22 cellular contexts compared by ENCODE assay signal in genomic region chr11:19747634-19748280, GRCh38. TPM values are rescaled to one million over a fixed set of nuclear protein-coding genes. Genes with fewer than 3 reads are reported as not detected.
DNase-seq lines count a peak whose midpoint lies in the region; TF ChIP-seq lines count a peak whose summit lies in the region.
"Had no signal": no experiment of that assay in that cellular context is flagged by ENCODE, and none has a peak within 500 bp of the region (broad histone marks: within the 10 kb centered on the region; RNA-seq: fewer than 3 reads in every experiment).

No MANE protein-coding gene starts in this region.

- H3K56ac ChIP-seq in H9 (ENCODE audit: insufficient read length, low read depth, low read length): no peak overlapping the region

- H2AFZ ChIP-seq in H9 (ENCODE audit: low read length): no peak overlapping the region
- H2AFZ ChIP-seq: GM23338 had no signal

- H3K23ac ChIP-seq in H9 (ENCODE audit: insufficient read length, low read depth, low read length): no peak overlapping the region

- H3K23me2 ChIP-seq in H9 (ENCODE audit: insufficient read length, low read depth, low read length, poor library complexity, severe bottlenecking): no peaks in the 10 kb centered on the region

- no peak overlapping the region for H2BK20ac ChIP-seq in H9 (ENCODE audit: low read depth, low read length, poor library complexity, severe bottlenecking)

- no peak overlapping the region for H2BK15ac ChIP-seq in H9 (ENCODE audit: low read depth, low read length)

- H3K18ac ChIP-seq in H9 (ENCODE audit: insufficient read length, low read depth, low read length): no peak overlapping the region

- no peak overlapping the region for H4K5ac ChIP-seq in H9 (ENCODE audit: insufficient read length, low read depth, low read length)

- H3K27ac ChIP-seq in H9 (ENCODE audit: insufficient read length, low read depth, low read length) (no peak overlapping the region), RWPE1 (no peak overlapping the region)
- H3K27ac ChIP-seq: A549; BLaER1 treated with 17β-estradiol and CSF1 and Interleukin-3, amounts not matched to agents 10 nM and 100 nM had no signal

- H3K9me3 ChIP-seq in H9 (ENCODE audit: control insufficient read depth, low read depth, low read length): no peaks in the 10 kb centered on the region
- H3K9me3 ChIP-seq: A549; BE2C; BLaER1 treated with 17β-estradiol and CSF1 and Interleukin-3, amounts not matched to agents 10 nM and 100 nM had no signal

- CTCF ChIA-PET in RWPE1 (lab: Yijun Ruan, JAX): no interaction called here

- no peak overlapping the region for H2BK12ac ChIP-seq in H9 (ENCODE audit: insufficient read length, low read depth, low read length)

- H4K91ac ChIP-seq in H9 (ENCODE audit: insufficient read length, low read depth, low read length): no peak overlapping the region

- H3K9ac ChIP-seq in H9 (ENCODE audit: extremely low read depth, insufficient read length, low read length): no peak overlapping the region
- H3K9ac ChIP-seq: BLaER1 treated with 17β-estradiol and CSF1 and Interleukin-3, amounts not matched to agents 10 nM and 100 nM had no signal

- H3K27ac Mint-ChIP-seq in H9: 0 out of 7 replicates have a peak overlapping the region, but pooled peaks of 1 of the 3 experiments have one; percentile 9
- peak overlapping the region in 3 of 5 experiments; percentile 31 to 52 (median 35) for H3K27ac Mint-ChIP-seq in brain
- H3K27ac Mint-ChIP-seq: CD14-positive monocyte; CD4-positive, alpha-beta T cell; CD8-positive, alpha-beta memory T cell; GM23338 had no signal

- no peak overlapping the region for H3K4me3 Mint-ChIP-seq in H9
- no peak overlapping the region for H3K4me3 Mint-ChIP-seq in brain
- H3K4me3 Mint-ChIP-seq: CD14-positive monocyte; CD4-positive, alpha-beta T cell; CD8-positive, alpha-beta memory T cell; GM23338 had no signal

- H3K9me3 Mint-ChIP-seq in H9 (peaks cover 7 to 11% of the 10 kb centered on the region in 2 experiments; a peak in 2 of 5 replicates), brain (peaks cover 0 to 6% (median 0%) of the 10 kb centered on the region in 5 experiments)
- H3K9me3 Mint-ChIP-seq: CD4-positive, alpha-beta T cell; CD8-positive, alpha-beta memory T cell had no signal

- no peak overlapping the region for H3T11ph ChIP-seq in H9 (ENCODE audit: low read length)

- H3K27me3 ChIP-seq in H9 (ENCODE audit: insufficient read depth, low read length): no peaks in the 10 kb centered on the region
- H3K27me3 ChIP-seq: BE2C; BLaER1 treated with 17β-estradiol and CSF1 and Interleukin-3, amounts not matched to agents 10 nM and 100 nM had no signal

- H2BK5ac ChIP-seq in H9 (ENCODE audit: insufficient read length, low read length): no peak overlapping the region

- H3K27me3 Mint-ChIP-seq in H9 (ENCODE audit: low read depth) (no peaks in the 10 kb centered on the region; the same call in 1 of the 2 replicates), brain (peaks cover 32% of the 10 kb centered on the region)

- DNase-seq in H9 (no peak), myocyte (ENCODE audit: low read depth) (peak; percentile 73), COLO829 (ENCODE audit: low spot score) (no peak), RWPE1 (ENCODE audit: low spot score) (no peak)
- no peak for DNase-seq in stimulated activated CD4-positive, alpha-beta T cell treated with anti-CD3 and anti-CD28 coated beads, Interleukin-12 subunit alpha, Interleukin-12 subunit beta, amount 100 ng/mL, for 4 hours
- DNase-seq: 8988T; ACHN; AML-193; BE2C; Calu3; CD4-positive, alpha-beta T cell; CD8-positive, alpha-beta memory T cell; COR-L47; DMS53; DMS79 treated with DMSO at 0.1 percent for 48 hours; GF-D8; HCEC 1CT had no signal

- no peak overlapping the region for H3K4me2 ChIP-seq in H9 (ENCODE audit: insufficient read depth, insufficient read length, low read length)
- H3K4me2 ChIP-seq: A549; BLaER1 treated with 17β-estradiol and CSF1 and Interleukin-3, amounts not matched to agents 10 nM and 100 nM; GM23338 had no signal

- H3K4ac ChIP-seq in H9 (ENCODE audit: low read depth, low read length): no peak overlapping the region

- POLR2A ChIA-PET in RWPE1 (lab: Yijun Ruan, JAX; ENCODE audit: low non-redundant PET): no interaction called here

- no peak overlapping the region for H2BK120ac ChIP-seq in H9 (ENCODE audit: low read depth, low read length, poor library complexity, severe bottlenecking)

- H4K8ac ChIP-seq in H9 (replicated peaks; ENCODE audit: insufficient read length, low read depth, low read length): no peak overlapping the region

- H3K79me2 ChIP-seq in H9 (ENCODE audit: insufficient read depth, low read length): no peaks in the 10 kb centered on the region

- no peak overlapping the region for H2AK5ac ChIP-seq in H9 (ENCODE audit: insufficient read length, low read length)

- H4K20me1 ChIP-seq in H9 (ENCODE audit: control insufficient read depth, insufficient read depth, insufficient read length): no peaks in the 10 kb centered on the region
- H4K20me1 ChIP-seq: BLaER1 treated with 17β-estradiol and CSF1 and Interleukin-3, amounts not matched to agents 10 nM and 100 nM had no signal

- H3K14ac ChIP-seq in H9 (ENCODE audit: insufficient read depth, low read length): 0 out of 2 replicates have a peak overlapping the region, but pooled peaks have one; percentile 42

- no peak for TF ChIP-seq CTCF in H9 (conservative IDR thresholded peaks at IDR 0.05)
- no peak for TF ChIP-seq CTCF in brain (conservative IDR thresholded peaks at IDR 0.05)
- TF ChIP-seq CTCF in RWPE1 (conservative IDR thresholded peaks at IDR 0.05; ENCODE audit: low read depth): no peak

- peaks cover 13 to 19% of the 10 kb centered on the region in 2 experiments for H3K4me1 Mint-ChIP-seq in H9
- H3K4me1 Mint-ChIP-seq in brain: peaks cover 17% of the 10 kb centered on the region
- H3K4me1 Mint-ChIP-seq: CD14-positive monocyte; CD8-positive, alpha-beta memory T cell had no signal

- peaks cover 6% of the 10 kb centered on the region; the same call in 1 of the 2 replicates for H3K4me1 ChIP-seq in H9 (ENCODE audit: insufficient read depth, low read length)
- H3K4me1 ChIP-seq: A549; BE2C; BLaER1 treated with 17β-estradiol and CSF1 and Interleukin-3, amounts not matched to agents 10 nM and 100 nM had no signal

- H3K36me3 Mint-ChIP-seq in H9 (ENCODE audit: insufficient read depth in 1 of 3, low read depth in 3 of 3) (peaks cover 0 to 3% (median 0%) of the 10 kb centered on the region in 3 experiments; a peak in 1 of 7 replicates), brain (peaks cover 13% of the 10 kb centered on the region)
- H3K36me3 Mint-ChIP-seq: CD14-positive monocyte; CD8-positive, alpha-beta memory T cell had no signal

- no peaks in the 10 kb centered on the region for H3K79me1 ChIP-seq in H9 (ENCODE audit: insufficient read depth, low read depth, low read length, poor library complexity, severe bottlenecking)

- no CpG with 5 or more reads among the region's 3 CpGs for WGBS in H9 (ENCODE audit: extremely low coverage, insufficient read length, low lambda C conversion rate)

RNA-seq across cellular contexts. Expression of gene NAV2, which starts 35.1 kb away (rescaled TPM):
- total RNA-seq in H9 (2021): 41.0 and 46.3 TPM in 2 replicates
- polyA plus RNA-seq in brain (ENCODE audit: insufficient read depth, low read depth, low replicate concordance): 5.8 TPM
- 9.1 and 16.3 TPM in 2 replicates for total RNA-seq in myocyte
- polyA plus RNA-seq in myocyte (2012): 6.5 TPM
- polyA plus RNA-seq: CD14-positive monocyte had no signal
